Comparison of ENCODE assay signal across 22 cellular contexts in the genomic region with DNA sequence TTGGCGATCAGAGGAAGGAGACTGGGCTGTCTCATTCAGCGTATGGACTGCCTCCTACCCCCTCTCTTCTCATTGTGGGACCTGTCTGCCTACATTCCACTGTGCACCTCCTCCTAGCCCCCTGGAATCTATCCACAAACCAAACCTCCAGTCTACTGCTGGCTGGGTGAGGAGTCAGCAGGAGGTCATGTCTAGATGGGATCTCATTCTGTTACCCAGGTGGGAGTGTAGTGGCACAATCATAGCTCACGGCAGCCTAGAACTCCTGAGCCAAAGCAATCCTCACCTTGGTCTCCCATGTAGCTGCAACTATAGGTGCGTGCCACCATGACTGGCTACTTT. TPM values are rescaled to one million over a fixed set of nuclear protein-coding genes. Genes with fewer than 3 reads are reported as not detected.
DNase-seq lines count a peak whose midpoint lies in the region; ATAC-seq and TF ChIP-seq lines count a peak whose summit lies in the region.
"Had no signal": no experiment of that assay in that cellular context is flagged by ENCODE, and none has a peak within 500 bp of the region (broad histone marks: within the 10 kb centered on the region; RNA-seq: fewer than 3 reads in every experiment).

No MANE protein-coding gene starts in this region.

- H3K9me3 ChIP-seq in upper lobe of right lung, result no peaks in the 10 kb centered on the region
- H3K9me3 ChIP-seq: BE2C had no signal

- no peak for ATAC-seq in central memory CD8-positive, alpha-beta T cell (replicated peaks; ENCODE audit: extremely low read depth, poor library complexity, severe bottlenecking)
- ATAC-seq in left lobe of liver (no peak), upper lobe of right lung (peak; percentile 58), HG02623 (IDR thresholded peaks at IDR 0.05; ENCODE audit: unreplicated experiment) (no peak), GM19395 (IDR thresholded peaks at IDR 0.05; ENCODE audit: unreplicated experiment) (no peak)
- ATAC-seq: K562 had no signal

- intact Hi-C loops in upper lobe of right lung (cut with DNase I), result no loop called here
- intact Hi-C loops in activated T-helper 2 cell treated with anti-CD3 and anti-CD28 coated beads, Interferon-gamma antibody, Interleukin-2, Interleukin-4, amounts not matched to agents 10 μg/mL and 5 μg/mL and 100 μg/mL, durations not matched to agents 14 hours and 24 hours and 36 hours (cut with micrococcal nuclease), result no loop called here

- no peak for TF ChIP-seq CTCF in upper lobe of right lung (IDR thresholded peaks at IDR 0.05)

- peaks cover 8% of the 10 kb centered on the region for H3K9me3 Mint-ChIP-seq in central memory CD8-positive, alpha-beta T cell
- peaks cover 9% of the 10 kb centered on the region for H3K9me3 Mint-ChIP-seq in activated T-helper 2 cell treated with anti-CD3 and anti-CD28 coated beads, Interferon-gamma antibody, Interleukin-2, Interleukin-4, amounts not matched to agents 10 μg/mL and 5 μg/mL and 100 μg/mL, durations not matched to agents 14 hours and 24 hours and 36 hours

- peaks cover 7% of the 10 kb centered on the region for H3K36me3 Mint-ChIP-seq in central memory CD8-positive, alpha-beta T cell (ENCODE audit: insufficient read depth)
- H3K36me3 Mint-ChIP-seq in activated T-helper 2 cell treated with anti-CD3 and anti-CD28 coated beads, Interferon-gamma antibody, Interleukin-2, Interleukin-4, amounts not matched to agents 10 μg/mL and 5 μg/mL and 100 μg/mL, durations not matched to agents 14 hours and 24 hours and 36 hours (ENCODE audit: low read depth), result no peaks in the 10 kb centered on the region

- no peaks in the 10 kb centered on the region for H3K4me1 ChIP-seq in upper lobe of right lung
- H3K4me1 ChIP-seq: BE2C had no signal

- no peaks in the 10 kb centered on the region for H3K27me3 Mint-ChIP-seq in central memory CD8-positive, alpha-beta T cell
- H3K27me3 Mint-ChIP-seq in activated T-helper 2 cell treated with anti-CD3 and anti-CD28 coated beads, Interferon-gamma antibody, Interleukin-2, Interleukin-4, amounts not matched to agents 10 μg/mL and 5 μg/mL and 100 μg/mL, durations not matched to agents 14 hours and 24 hours and 36 hours (ENCODE audit: low read depth), result peaks cover 7% of the 10 kb centered on the region
- H3K27me3 Mint-ChIP-seq: CD4-positive, alpha-beta T cell had no signal

- H3K4me1 Mint-ChIP-seq in central memory CD8-positive, alpha-beta T cell, result peaks cover 7% of the 10 kb centered on the region
- H3K4me1 Mint-ChIP-seq in activated T-helper 2 cell treated with anti-CD3 and anti-CD28 coated beads, Interferon-gamma antibody, Interleukin-2, Interleukin-4, amounts not matched to agents 10 μg/mL and 5 μg/mL and 100 μg/mL, durations not matched to agents 14 hours and 24 hours and 36 hours (ENCODE audit: low read depth), result no peaks in the 10 kb centered on the region

- H3K27ac Mint-ChIP-seq in central memory CD8-positive, alpha-beta T cell (ENCODE audit: low read depth), result peak overlapping the region; percentile 68
- H3K27ac Mint-ChIP-seq in activated T-helper 2 cell treated with anti-CD3 and anti-CD28 coated beads, Interferon-gamma antibody, Interleukin-2, Interleukin-4, amounts not matched to agents 10 μg/mL and 5 μg/mL and 100 μg/mL, durations not matched to agents 14 hours and 24 hours and 36 hours, result no peak overlapping the region
- H3K27ac Mint-ChIP-seq: CD4-positive, alpha-beta T cell had no signal

- H3K36me3 ChIP-seq in upper lobe of right lung, result no peaks in the 10 kb centered on the region
- H3K36me3 ChIP-seq: BE2C had no signal

- peak; percentile 21 for DNase-seq in activated CD8-positive, alpha-beta memory T cell treated with anti-CD3 and anti-CD28 coated beads for 24 hours
- no peak for DNase-seq in activated CD8-positive, alpha-beta memory T cell treated with anti-CD3 and anti-CD28 coated beads, Interleukin-2, amount 50 U/mL, for 4 hours
- no peak for DNase-seq in central memory CD8-positive, alpha-beta T cell (ENCODE audit: low spot score in 2 of 2)
- DNase-seq in left lobe of liver (ENCODE audit: low spot score), result peak; percentile 18
- DNase-seq in upper lobe of right lung, result no peak
- DNase-seq in activated T-helper 2 cell treated with anti-CD3 and anti-CD28 coated beads, Interferon-gamma antibody, Interleukin-2, Interleukin-4, amounts not matched to agents 10 μg/mL and 5 μg/mL and 100 μg/mL, durations not matched to agents 14 hours and 24 hours and 36 hours (ENCODE audit: low spot score), result no peak
- DNase-seq: BE2C; CD4-positive, alpha-beta T cell; EL; NCI-H1417 treated with DMSO at 0.1 percent for 48 hours; NCI-H1930; NCI-H2171; NCI-H446; NCI-H69; NK-92 treated with Interleukin-12 subunit alpha and Interleukin-12 subunit beta, amount 100 ng/mL, for 24 hours; RPMI8226; SIG-M5 had no signal

- H3K27me3 ChIP-seq in upper lobe of right lung, result no peaks in the 10 kb centered on the region
- H3K27me3 ChIP-seq: BE2C had no signal

- H3K4me3 ChIP-seq in upper lobe of right lung, result no peak overlapping the region
- H3K4me3 ChIP-seq: K562 had no signal

- H3K27ac ChIP-seq in upper lobe of right lung, result no peak overlapping the region
- H3K27ac ChIP-seq: 22Rv1 had no signal

- no peak overlapping the region for H3K4me3 Mint-ChIP-seq in central memory CD8-positive, alpha-beta T cell
- H3K4me3 Mint-ChIP-seq in activated T-helper 2 cell treated with anti-CD3 and anti-CD28 coated beads, Interferon-gamma antibody, Interleukin-2, Interleukin-4, amounts not matched to agents 10 μg/mL and 5 μg/mL and 100 μg/mL, durations not matched to agents 14 hours and 24 hours and 36 hours (ENCODE audit: low read depth), result no peak overlapping the region
- H3K4me3 Mint-ChIP-seq: CD4-positive, alpha-beta T cell had no signal

RNA-seq across cellular contexts. Expression of a gene that starts 18.0 kb away (rescaled TPM):
- 4.4 TPM for total RNA-seq in left lobe of liver
- total RNA-seq in upper lobe of right lung, result 7.1 TPM
- total RNA-seq in activated T-helper 2 cell treated with anti-CD3 and anti-CD28 coated beads, Interferon-gamma antibody, Interleukin-2, Interleukin-4, amounts not matched to agents 10 μg/mL and 5 μg/mL and 100 μg/mL, durations not matched to agents 14 hours and 24 hours and 36 hours, result 0.76 and 1.3 TPM in 2 replicates
- total RNA-seq: K562, OCI-LY7 had no signal

RNA-seq across cellular contexts. Expression of a gene that starts 54.8 kb away (rescaled TPM):
- total RNA-seq in left lobe of liver (4.3 TPM), upper lobe of right lung (3.5 TPM)
- 6.1 and 6.4 TPM in 2 replicates for total RNA-seq in activated T-helper 2 cell treated with anti-CD3 and anti-CD28 coated beads, Interferon-gamma antibody, Interleukin-2, Interleukin-4, amounts not matched to agents 10 μg/mL and 5 μg/mL and 100 μg/mL, durations not matched to agents 14 hours and 24 hours and 36 hours
- total RNA-seq: CD4-positive, alpha-beta T cell had no signal

Comparison
In these comparisons a context has a peak if more than half of its experiments do, and no peak if none do; other contexts are left out.
1. DNase-seq: peak in activated CD8-positive, alpha-beta memory T cell treated with anti-CD3 and anti-CD28 coated beads for 24 hours (single experiment) and left lobe of liver (single experiment); none in activated CD8-positive, alpha-beta memory T cell treated with anti-CD3 and anti-CD28 coated beads, Interleukin-2, amount 50 U/mL, for 4 hours (single experiment), central memory CD8-positive, alpha-beta T cell (0 of 2), upper lobe of right lung (single experiment) and activated T-helper 2 cell treated with anti-CD3 and anti-CD28 coated beads, Interferon-gamma antibody, Interleukin-2, Interleukin-4, amounts not matched to agents 10 μg/mL and 5 μg/mL and 100 μg/mL, durations not matched to agents 14 hours and 24 hours and 36 hours (single experiment).